In the genomic region with DNA sequence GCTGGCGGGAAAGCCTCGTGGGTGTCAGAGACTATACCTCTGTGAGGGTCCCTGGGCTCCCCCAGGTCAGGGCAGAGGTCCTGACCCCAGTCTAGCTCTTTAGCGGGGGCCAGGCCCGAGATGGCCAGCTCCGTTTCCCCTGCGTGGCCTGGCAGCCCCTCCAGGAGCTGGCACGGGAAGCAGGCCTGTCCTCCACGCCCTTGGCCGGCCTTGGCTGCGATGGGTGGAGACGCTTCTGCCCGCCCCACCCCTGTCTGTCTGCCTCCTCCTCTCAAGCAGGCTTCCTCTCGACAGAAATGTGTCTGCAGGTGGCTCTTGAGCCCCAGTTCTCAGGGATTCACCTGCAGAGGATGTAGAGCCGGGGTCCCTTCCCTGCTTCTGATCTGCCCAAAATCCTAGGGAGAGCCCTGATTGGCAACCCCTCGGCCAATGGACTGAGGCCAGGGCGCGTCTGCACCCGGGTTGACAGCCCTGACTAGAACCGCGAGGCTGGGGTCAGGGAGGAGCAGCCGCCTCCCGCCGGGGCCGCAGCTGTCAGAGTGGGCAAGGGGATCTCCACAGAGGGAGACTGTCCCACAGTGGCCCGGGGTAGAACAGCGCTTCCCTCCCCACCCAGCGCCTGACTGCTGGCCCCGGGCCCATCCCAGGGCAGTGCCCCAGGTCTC, we compare ENCODE assay signal across 2 cellular contexts.
A peak's percentile ranks its signal among the peaks of the same experiment; 100 is the strongest.
TF ChIP-seq lines count a peak whose summit lies in the region.

No MANE protein-coding gene starts in this region.

TF ChIP-seq in HEK293, 187 proteins besides CTCF, POLR2A, EP300 and RAD21:
- peak; percentile 75 for TF ChIP-seq KLF1 (tag by site-specific recombination; IDR thresholded peaks at IDR 0.05)
- no peak for TF ChIP-seq ZNF664 (tag by site-specific recombination; IDR thresholded peaks at IDR 0.05)
- TF ChIP-seq ZNF585B (tag by site-specific recombination; IDR thresholded peaks at IDR 0.05) = no peak
- TF ChIP-seq ZSCAN16 (tag by site-specific recombination; IDR thresholded peaks at IDR 0.05) = no peak
- TF ChIP-seq ZNF514 (tag by site-specific recombination; IDR thresholded peaks at IDR 0.05) = no peak
- TF ChIP-seq SP2 (tag by site-specific recombination; IDR thresholded peaks at IDR 0.05) = 0 out of 2 replicates have a peak, but pooled peaks have one; percentile 5
- no peak for TF ChIP-seq TSHZ1 (tag by site-specific recombination; IDR thresholded peaks at IDR 0.05; ENCODE audit: borderline replicate concordance)
- TF ChIP-seq ZNF148 (tag by site-specific recombination; IDR thresholded peaks at IDR 0.05; ENCODE audit: borderline replicate concordance) = no peak

TF ChIP-seq in K562, 482 proteins besides CTCF, POLR2A, EP300 and RAD21:
- 0 out of 2 replicates have a peak, but pooled peaks have one; percentile 35 for TF ChIP-seq LCOR (CRISPR knock-in tag; IDR thresholded peaks at IDR 0.05)
- no peak for TF ChIP-seq MAFF (IDR thresholded peaks at IDR 0.05; ENCODE audit: low read length)
- TF ChIP-seq ATF1 (CRISPR knock-in tag; IDR thresholded peaks at IDR 0.05) = no peak
- no peak for TF ChIP-seq ATF1 (tag; IDR thresholded peaks at IDR 0.05)
